In the genomic region with DNA sequence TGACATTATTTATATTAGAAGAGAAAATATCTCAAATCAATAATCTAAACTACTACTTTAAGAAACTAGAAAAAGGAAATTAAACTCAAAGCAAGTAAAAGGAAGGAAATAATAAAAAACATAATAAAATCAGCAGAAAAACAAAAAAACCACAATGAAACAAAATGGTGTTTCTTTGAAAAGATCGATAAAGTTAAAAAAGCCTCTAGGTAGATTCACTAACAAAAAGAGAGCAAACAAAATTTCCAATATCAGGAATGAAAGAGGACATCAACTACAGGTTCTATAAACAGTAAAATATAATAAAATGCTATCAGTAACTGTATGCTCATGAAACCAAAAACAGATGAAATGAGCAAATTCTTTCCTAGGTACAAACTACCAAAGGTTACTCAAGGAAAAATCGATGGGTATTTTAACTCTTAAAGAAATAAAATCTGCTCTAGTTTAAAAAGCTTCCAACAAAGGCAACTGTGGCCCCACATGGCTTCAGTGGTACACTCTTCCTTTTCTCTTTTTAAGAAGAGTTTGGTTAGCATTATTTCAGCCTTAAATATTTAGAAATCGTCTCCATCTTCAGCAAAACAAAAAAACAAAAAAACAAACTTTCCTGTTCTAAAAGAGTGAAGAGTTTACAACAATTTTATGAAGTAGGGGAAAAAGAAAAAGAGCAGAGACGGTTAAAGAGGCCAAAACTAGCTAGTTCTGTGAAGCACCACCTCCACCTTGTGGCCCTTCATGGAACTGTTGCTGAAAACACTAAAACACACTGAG, we compare ENCODE assay signal across 8 cellular contexts.
DNase-seq lines count a peak whose midpoint lies in the region; ATAC-seq and TF ChIP-seq lines count a peak whose summit lies in the region.

No MANE protein-coding gene starts in this region.

- peaks cover 4% of the 10 kb centered on the region for H3K36me3 Mint-ChIP-seq in activated naive CD8-positive, alpha-beta T cell treated with anti-CD3 and anti-CD28 coated beads, Interleukin-2, amount 10 ng/mL, durations not matched to agents 7 days and 5 days

- H3K9me3 ChIP-seq in left ventricle myocardium inferior (replicated peaks): no peaks in the 10 kb centered on the region

- H3K27me3 ChIP-seq in left ventricle myocardium inferior (ENCODE audit: low read depth): no peaks in the 10 kb centered on the region

- peaks cover 18% of the 10 kb centered on the region for H3K4me1 Mint-ChIP-seq in activated naive CD8-positive, alpha-beta T cell treated with anti-CD3 and anti-CD28 coated beads, Interleukin-2, amount 10 ng/mL, durations not matched to agents 7 days and 5 days

- peak; percentile 98 for TF ChIP-seq CTCF in left ventricle myocardium inferior (IDR thresholded peaks at IDR 0.05; ENCODE audit: borderline replicate concordance)

- H3K4me3 Mint-ChIP-seq in activated naive CD8-positive, alpha-beta T cell treated with anti-CD3 and anti-CD28 coated beads, Interleukin-2, amount 10 ng/mL, durations not matched to agents 7 days and 5 days: peak overlapping the region; percentile 35

- H3K27me3 Mint-ChIP-seq in activated naive CD8-positive, alpha-beta T cell treated with anti-CD3 and anti-CD28 coated beads, Interleukin-2, amount 10 ng/mL, durations not matched to agents 7 days and 5 days: no peaks in the 10 kb centered on the region

- no peak overlapping the region for H3K27ac ChIP-seq in left ventricle myocardium inferior (replicated peaks)

- H3K4me3 ChIP-seq in left ventricle myocardium inferior: no peak overlapping the region

- no peak for ATAC-seq in activated naive CD8-positive, alpha-beta T cell treated with anti-CD3 and anti-CD28 coated beads, Interleukin-2, amount 10 ng/mL, durations not matched to agents 7 days and 5 days (ENCODE audit: low read depth)
- ATAC-seq in sciatic nerve: peak; percentile 84
- ATAC-seq in GM21723 (IDR thresholded peaks at IDR 0.05; ENCODE audit: unreplicated experiment): no peak
- ATAC-seq in GM19467 (IDR thresholded peaks at IDR 0.05; ENCODE audit: unreplicated experiment): no peak

- H3K27ac Mint-ChIP-seq in activated naive CD8-positive, alpha-beta T cell treated with anti-CD3 and anti-CD28 coated beads, Interleukin-2, amount 10 ng/mL, durations not matched to agents 7 days and 5 days: peak overlapping the region; percentile 23

- peaks cover 17% of the 10 kb centered on the region for H3K36me3 ChIP-seq in left ventricle myocardium inferior

- DNase-seq in ELF-1 (ENCODE audit: low read depth, low spot score) (peak; percentile 62), M059J (ENCODE audit: low read depth) (peak; percentile 53), T follicular helper cell (ENCODE audit: low read depth) (peak; percentile 52), left ventricle myocardium inferior (peak; percentile 21), sciatic nerve (ENCODE audit: low spot score) (peak; percentile 77)
- DNase-seq in activated naive CD8-positive, alpha-beta T cell treated with anti-CD3 and anti-CD28 coated beads, Interleukin-2, amount 10 ng/mL, durations not matched to agents 7 days and 5 days: peak; percentile 58

- peaks cover 19% of the 10 kb centered on the region for H3K4me1 ChIP-seq in left ventricle myocardium inferior

- POLR2A ChIA-PET in activated naive CD8-positive, alpha-beta T cell treated with anti-CD3 and anti-CD28 coated beads, Interleukin-2, amount 10 ng/mL, durations not matched to agents 7 days and 5 days (lab: Charles Lee): interaction anchor here (0.6 to 1.3 kb wide), 3 partner anchors 67 to 485 kb away, joined by 3 to 4 read pairs (median 4); no protein-coding TSS in a partner anchor

- intact Hi-C loops in left ventricle myocardium inferior (cut with micrococcal nuclease): loop anchor here (5.0 kb wide), 1 partner anchor 292 kb away; no protein-coding TSS in a partner anchor
- intact Hi-C loops in sciatic nerve (cut with DNase I): loop anchor here (5.0 kb wide), 1 partner anchor 482 kb away; no protein-coding TSS in a partner anchor

- H3K9me3 Mint-ChIP-seq in activated naive CD8-positive, alpha-beta T cell treated with anti-CD3 and anti-CD28 coated beads, Interleukin-2, amount 10 ng/mL, durations not matched to agents 7 days and 5 days: no peaks in the 10 kb centered on the region

Comparison
In these comparisons a context has a peak if more than half of its experiments do, and no peak if none do; other contexts are left out.
1. DNase-seq: peak in every context shown above with its lines; median percentile 77 in sciatic nerve; 62 in ELF-1; 58 in activated naive CD8-positive, alpha-beta T cell treated with anti-CD3 and anti-CD28 coated beads, Interleukin-2, amount 10 ng/mL, durations not matched to agents 7 days and 5 days; 53 in M059J; 52 in T follicular helper cell; 21 in left ventricle myocardium inferior.